In genomic region chr4:22500831-22501714, GRCh38 we compare ENCODE assay signal across 1 cellular context.
TF ChIP-seq lines count a peak whose summit lies in the region.

No MANE protein-coding gene starts in this region.

TF ChIP-seq in GM12878, 131 proteins besides CTCF, POLR2A, EP300 and RAD21 (continued from another document and continues in another):
- TF ChIP-seq PBX3 (IDR thresholded peaks at IDR 0.05; ENCODE audit: insufficient replicate concordance, low read depth, low read length) (no peak), PRDM15 (CRISPR knock-in tag; IDR thresholded peaks at IDR 0.05) (no peak), MEF2B (IDR thresholded peaks at IDR 0.05; ENCODE audit: partially characterized antibody, poor library complexity, severe bottlenecking) (no peak), RCOR1 (conservative IDR thresholded peaks at IDR 0.05; ENCODE audit: low read depth, low read length) (no peak), SMARCA5 (IDR thresholded peaks at IDR 0.05) (peak; percentile 12; the same call in 1 of the 2 replicates), BRCA1 (IDR thresholded peaks at IDR 0.05; ENCODE audit: low read depth, low read length) (no peak), PAX5 (IDR thresholded peaks at IDR 0.05; ENCODE audit: borderline replicate concordance, low read depth, low read length) (no peak), MTA2 (IDR thresholded peaks at IDR 0.05; ENCODE audit: low read depth) (peak; percentile 74), ATF7 (IDR thresholded peaks at IDR 0.05; ENCODE audit: low read depth) (peak; percentile 73; the same call in 1 of the 2 replicates), SKIL (IDR thresholded peaks at IDR 0.05; ENCODE audit: low read depth, poor library complexity, severe bottlenecking) (peak; percentile 35), SIN3A (IDR thresholded peaks at IDR 0.05; ENCODE audit: low read depth, low read length) (peak; percentile 35; the same call in 1 of the 2 replicates), MEF2A (IDR thresholded peaks at IDR 0.05; ENCODE audit: insufficient read depth, low read depth, low read length) (no peak), ZNF687 (IDR thresholded peaks at IDR 0.05) (peak; percentile 64), TCF3 (IDR thresholded peaks at IDR 0.05; ENCODE audit: borderline replicate concordance, insufficient read depth, low read depth, low read length) (no peak), E4F1 (IDR thresholded peaks at IDR 0.05; ENCODE audit: borderline replicate concordance, partially characterized antibody) (no peak), ETV6 (conservative IDR thresholded peaks at IDR 0.05 in 1 of 2, IDR thresholded peaks at IDR 0.05 in 1 of 2; ENCODE audit: borderline replicate concordance in 1 of 2, low read depth in 1 of 2) (no peak), KDM1A (IDR thresholded peaks at IDR 0.05; ENCODE audit: borderline replicate concordance) (no peak), SUPT20H (IDR thresholded peaks at IDR 0.05; ENCODE audit: borderline replicate concordance, control insufficient read depth, low read depth, low read length) (no peak), IKZF2 (IDR thresholded peaks at IDR 0.05) (peak; percentile 55 to 63; a peak in 1 of 4 replicates), SREBF2 (IDR thresholded peaks at IDR 0.05; ENCODE audit: low read length) (no peak), MYB (IDR thresholded peaks at IDR 0.05; ENCODE audit: borderline replicate concordance, low read depth, low read length) (no peak), USF1 (IDR thresholded peaks at IDR 0.05; ENCODE audit: borderline replicate concordance, extremely low read length, insufficient read depth, low read depth, low read length) (no peak), NR2C1 (IDR thresholded peaks at IDR 0.05) (peak; percentile 52; the same call in 1 of the 2 replicates), DPF2 (IDR thresholded peaks at IDR 0.05) (peak; percentile 59), HSF1 (IDR thresholded peaks at IDR 0.05; ENCODE audit: low read depth, low read length) (no peak), TCF7 (IDR thresholded peaks at IDR 0.05; ENCODE audit: borderline replicate concordance) (no peak), RAD51 (IDR thresholded peaks at IDR 0.05) (peak; percentile 78), REST (IDR thresholded peaks at IDR 0.05; ENCODE audit: low read depth, low read length) (no peak), NBN (IDR thresholded peaks at IDR 0.05) (0 out of 2 replicates have a peak, but pooled peaks have one; percentile 55), YY1 (IDR thresholded peaks at IDR 0.05; ENCODE audit: low read depth, low read length) (no peak), BMI1 (IDR thresholded peaks at IDR 0.05; ENCODE audit: borderline replicate concordance) (peak; percentile 52; the same call in 1 of the 2 replicates), BHLHE40 (IDR thresholded peaks at IDR 0.05; ENCODE audit: borderline replicate concordance in 1 of 2, low read depth in 2 of 2, low read length in 1 of 2) (peak in 1 of 2 experiments; percentile 14; a peak in 1 of 4 replicates), RELA (IDR thresholded peaks at IDR 0.05; ENCODE audit: borderline replicate concordance, partially characterized antibody) (no peak), NR2F1 (conservative IDR thresholded peaks at IDR 0.05) (peak; percentile 63; the same call in 1 of the 2 replicates), RELB (IDR thresholded peaks at IDR 0.05; ENCODE audit: low read depth) (peak; percentile 78; the same call in 1 of the 2 replicates), PAX8 (IDR thresholded peaks at IDR 0.05) (peak; percentile 87; the same call in 1 of the 2 replicates)
